In the genomic region with DNA sequence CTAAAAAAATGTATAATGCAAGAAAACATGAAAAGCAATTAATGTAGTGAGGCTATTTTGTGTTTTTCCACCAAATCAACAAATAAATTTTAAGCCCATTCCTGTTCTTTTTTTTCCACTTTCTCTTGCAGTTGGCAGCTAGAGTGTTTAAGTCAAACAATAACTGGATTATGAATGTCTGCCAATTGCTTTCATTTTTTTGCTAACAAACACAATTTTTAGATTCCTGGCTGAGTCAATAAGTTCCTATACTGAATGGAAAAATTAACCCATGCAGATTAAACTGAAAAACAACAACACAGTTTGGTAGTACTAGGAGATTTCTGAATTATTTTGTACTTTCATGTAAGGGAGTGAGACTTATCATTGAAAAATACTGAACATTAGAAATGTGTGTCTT, we compare ENCODE assay signal across 32 cellular contexts.
"Had no signal": no experiment of that assay in that cellular context is flagged by ENCODE, and none has a peak within 500 bp of the region (broad histone marks: within the 10 kb centered on the region; RNA-seq: fewer than 3 reads in every experiment).

No MANE protein-coding gene starts in this region.

- H3K36me3 ChIP-seq: adrenal gland, brain microvascular endothelial cell, esophagus muscularis mucosa, gastroesophageal sphincter, heart right ventricle, WERI-Rb-1 had no signal

- H3K4me3 ChIP-seq: adrenal gland, esophagus muscularis mucosa, gastroesophageal sphincter, heart right ventricle had no signal

- ATAC-seq: activated CD4-positive, CD25-positive, alpha-beta regulatory T cell treated with anti-CD3 and anti-CD28 coated beads, Interleukin-2, amount 50 U/mL, for 24 hours; activated naive CD8-positive, alpha-beta T cell treated with anti-CD3 and anti-CD28 coated beads, Interleukin-2, amount 50 U/mL, for 24 hours; effector memory CD8-positive, alpha-beta T cell; gastroesophageal sphincter; heart right ventricle; T-helper 17 cell had no signal

- H3K9me3 ChIP-seq: adrenal gland, esophagus muscularis mucosa, gastroesophageal sphincter had no signal

- H3K4me1 Mint-ChIP-seq: activated B cell treated with CpG ODN at 0.5 μM for 24 hours; activated CD4-positive, alpha-beta memory T cell treated with anti-CD3 and anti-CD28 coated beads, Interleukin-2, amount 10 ng/mL, durations not matched to agents 7 days and 5 days; activated CD4-positive, alpha-beta T cell treated with anti-CD3 and anti-CD28 coated beads, Interleukin-2, amount 10 ng/mL, durations not matched to agents 7 days and 5 days; activated naive CD4-positive, alpha-beta T cell treated with anti-CD3 and anti-CD28 coated beads, Interleukin-2, amount 50 U/mL, for 24 hours; activated naive CD8-positive, alpha-beta T cell treated with anti-CD3 and anti-CD28 coated beads for 36 hours; activated naive CD8-positive, alpha-beta T cell treated with anti-CD3 and anti-CD28 coated beads, Interleukin-2, amount 50 U/mL, for 24 hours; central memory CD8-positive, alpha-beta T cell; T-helper 17 cell had no signal

- H3K4me3 Mint-ChIP-seq: activated B cell treated with CpG ODN at 0.5 μM for 24 hours; activated CD4-positive, alpha-beta memory T cell treated with anti-CD3 and anti-CD28 coated beads, Interleukin-2, amount 10 ng/mL, durations not matched to agents 7 days and 5 days; activated CD4-positive, alpha-beta T cell treated with anti-CD3 and anti-CD28 coated beads, Interleukin-2, amount 10 ng/mL, durations not matched to agents 7 days and 5 days; activated naive CD4-positive, alpha-beta T cell treated with anti-CD3 and anti-CD28 coated beads for 36 hours; activated naive CD4-positive, alpha-beta T cell treated with anti-CD3 and anti-CD28 coated beads, Interleukin-2, amount 50 U/mL, for 24 hours; activated naive CD8-positive, alpha-beta T cell treated with anti-CD3 and anti-CD28 coated beads for 36 hours; activated naive CD8-positive, alpha-beta T cell treated with anti-CD3 and anti-CD28 coated beads, Interleukin-2, amount 50 U/mL, for 24 hours; activated T-helper 1 cell treated with anti-CD3 and anti-CD28 coated beads, Interleukin-12 subunit alpha, Interleukin-12 subunit beta, Interleukin-2, Interleukin-4 antibody, amounts not matched to agents 30 ng/mL and 10 ng/mL and 1 ng/mL, durations not matched to agents 14 hours and 24 hours and 36 hours; central memory CD8-positive, alpha-beta T cell; effector memory CD8-positive, alpha-beta T cell; T-helper 17 cell; T-helper 2 cell treated with Interferon-gamma antibody and Interleukin-4, amounts not matched to agents 5 μg/mL and 100 μg/mL, for 36 hours had no signal

- H3K36me3 Mint-ChIP-seq: activated naive CD4-positive, alpha-beta T cell treated with anti-CD3 and anti-CD28 coated beads, Interleukin-2, amount 50 U/mL, for 24 hours; activated naive CD8-positive, alpha-beta T cell treated with anti-CD3 and anti-CD28 coated beads for 36 hours had no signal

- DNase-seq: activated B cell treated with CpG ODN at 0.5 μM for 24 hours; activated CD4-positive, alpha-beta memory T cell treated with anti-CD3 and anti-CD28 coated beads, Interleukin-2, amount 10 ng/mL, durations not matched to agents 7 days and 5 days; activated CD4-positive, alpha-beta T cell treated with anti-CD3 and anti-CD28 coated beads, Interleukin-2, amount 10 ng/mL, durations not matched to agents 7 days and 5 days; activated CD4-positive, alpha-beta T cell treated with anti-CD3 and anti-CD28 coated beads, Interleukin-2, amount 50 U/mL, for 4 hours; activated effector memory CD4-positive, alpha-beta T cell treated with anti-CD3 and anti-CD28 coated beads, Interleukin-2, amount 50 U/mL, for 16 hours; activated naive CD4-positive, alpha-beta T cell treated with anti-CD3 and anti-CD28 coated beads for 36 hours; activated naive CD8-positive, alpha-beta T cell treated with anti-CD3 and anti-CD28 coated beads for 36 hours; activated naive CD8-positive, alpha-beta T cell treated with anti-CD3 and anti-CD28 coated beads, Interleukin-2, amount 50 U/mL, for 24 hours; activated T-cell treated with anti-CD3 and anti-CD28 coated beads, Interleukin-2, amount 50 U/mL, for 48 hours; adrenal gland; amygdala; aorta; brain microvascular endothelial cell; cortex of kidney; dermis blood vessel endothelial cell; effector CD4-positive, alpha-beta T cell; effector memory CD8-positive, alpha-beta T cell; erythroblast; foreskin melanocyte; heart right ventricle; T-helper 1 cell; T-helper 17 cell; T1000; WERI-Rb-1 had no signal

- H3K27ac ChIP-seq: adrenal gland, brain microvascular endothelial cell, esophagus muscularis mucosa, gastroesophageal sphincter, heart right ventricle, WERI-Rb-1 had no signal

- H3K27me3 ChIP-seq: adrenal gland, brain microvascular endothelial cell, esophagus muscularis mucosa, gastroesophageal sphincter, heart right ventricle had no signal

- H3K4me1 ChIP-seq: adrenal gland, esophagus muscularis mucosa, gastroesophageal sphincter, heart right ventricle had no signal

- H3K9me3 Mint-ChIP-seq: activated CD4-positive, alpha-beta T cell treated with anti-CD3 and anti-CD28 coated beads, Interleukin-2, amount 10 ng/mL, durations not matched to agents 7 days and 5 days; activated naive CD4-positive, alpha-beta T cell treated with anti-CD3 and anti-CD28 coated beads, Interleukin-2, amount 50 U/mL, for 24 hours; activated naive CD8-positive, alpha-beta T cell treated with anti-CD3 and anti-CD28 coated beads for 36 hours had no signal

- H3K27me3 Mint-ChIP-seq: activated B cell treated with CpG ODN at 0.5 μM for 24 hours; activated CD4-positive, alpha-beta memory T cell treated with anti-CD3 and anti-CD28 coated beads, Interleukin-2, amount 10 ng/mL, durations not matched to agents 7 days and 5 days; activated CD4-positive, alpha-beta T cell treated with anti-CD3 and anti-CD28 coated beads, Interleukin-2, amount 10 ng/mL, durations not matched to agents 7 days and 5 days; activated naive CD4-positive, alpha-beta T cell treated with anti-CD3 and anti-CD28 coated beads, Interleukin-2, amount 50 U/mL, for 24 hours; activated naive CD8-positive, alpha-beta T cell treated with anti-CD3 and anti-CD28 coated beads for 36 hours; activated naive CD8-positive, alpha-beta T cell treated with anti-CD3 and anti-CD28 coated beads, Interleukin-2, amount 50 U/mL, for 24 hours; central memory CD8-positive, alpha-beta T cell; effector memory CD8-positive, alpha-beta T cell; T-helper 17 cell had no signal

- H3K27ac Mint-ChIP-seq: activated B cell treated with CpG ODN at 0.5 μM for 24 hours; activated CD4-positive, alpha-beta memory T cell treated with anti-CD3 and anti-CD28 coated beads, Interleukin-2, amount 10 ng/mL, durations not matched to agents 7 days and 5 days; activated CD4-positive, alpha-beta T cell treated with anti-CD3 and anti-CD28 coated beads, Interleukin-2, amount 10 ng/mL, durations not matched to agents 7 days and 5 days; activated naive CD4-positive, alpha-beta T cell treated with anti-CD3 and anti-CD28 coated beads for 36 hours; activated naive CD4-positive, alpha-beta T cell treated with anti-CD3 and anti-CD28 coated beads, Interleukin-2, amount 50 U/mL, for 24 hours; activated naive CD8-positive, alpha-beta T cell treated with anti-CD3 and anti-CD28 coated beads for 36 hours; activated naive CD8-positive, alpha-beta T cell treated with anti-CD3 and anti-CD28 coated beads, Interleukin-2, amount 50 U/mL, for 24 hours; activated T-helper 1 cell treated with anti-CD3 and anti-CD28 coated beads, Interleukin-12 subunit alpha, Interleukin-12 subunit beta, Interleukin-2, Interleukin-4 antibody, amounts not matched to agents 30 ng/mL and 10 ng/mL and 1 ng/mL, durations not matched to agents 14 hours and 24 hours and 36 hours; activated T-helper 2 cell treated with anti-CD3 and anti-CD28 coated beads, Interferon-gamma antibody, Interleukin-2, Interleukin-4, amounts not matched to agents 10 μg/mL and 5 μg/mL and 100 μg/mL, durations not matched to agents 14 hours and 24 hours and 36 hours; effector memory CD8-positive, alpha-beta T cell; T-helper 17 cell; T-helper 2 cell treated with Interferon-gamma antibody and Interleukin-4, amounts not matched to agents 5 μg/mL and 100 μg/mL, for 36 hours had no signal
